Comparison of ENCODE assay signal across 18 cellular contexts in genomic region chr5:133863857-133864585, GRCh38.
"Had no signal": no experiment of that assay in that cellular context is flagged by ENCODE, and none has a peak within 500 bp of the region (broad histone marks: within the 10 kb centered on the region; RNA-seq: fewer than 3 reads in every experiment).

No MANE protein-coding gene starts in this region.

- ATAC-seq: activated CD8-positive, alpha-beta T cell treated with anti-CD3 and anti-CD28 coated beads for 36 hours; foreskin keratinocyte; right cardiac atrium; T-helper 17 cell had no signal

- H3K27ac ChIP-seq: brain microvascular endothelial cell, foreskin keratinocyte, prostate gland, thoracic aorta had no signal

- H3K27me3 Mint-ChIP-seq: activated CD8-positive, alpha-beta T cell treated with anti-CD3 and anti-CD28 coated beads for 36 hours; activated naive CD8-positive, alpha-beta T cell treated with anti-CD3 and anti-CD28 coated beads, Interleukin-2, amount 10 ng/mL, durations not matched to agents 7 days and 5 days had no signal

- H3K4me3 Mint-ChIP-seq: activated CD8-positive, alpha-beta T cell treated with anti-CD3 and anti-CD28 coated beads for 36 hours; activated naive CD8-positive, alpha-beta T cell treated with anti-CD3 and anti-CD28 coated beads, Interleukin-2, amount 10 ng/mL, durations not matched to agents 7 days and 5 days; immature natural killer cell; nephron; T-helper 17 cell had no signal

- H3K27ac Mint-ChIP-seq: activated CD8-positive, alpha-beta T cell treated with anti-CD3 and anti-CD28 coated beads for 36 hours; activated naive CD8-positive, alpha-beta T cell treated with anti-CD3 and anti-CD28 coated beads, Interleukin-2, amount 10 ng/mL, durations not matched to agents 7 days and 5 days; immature natural killer cell; nephron; T-helper 17 cell had no signal

- H3K9me3 Mint-ChIP-seq: immature natural killer cell had no signal

- H3K9me3 ChIP-seq: prostate gland, thoracic aorta had no signal

- H3K27me3 ChIP-seq: brain microvascular endothelial cell had no signal

- H3K4me3 ChIP-seq: prostate gland, thoracic aorta had no signal

- DNase-seq: activated CD4-positive, alpha-beta T cell treated with anti-CD3 and anti-CD28 coated beads for 4 hours; activated CD8-positive, alpha-beta T cell treated with anti-CD3 and anti-CD28 coated beads for 36 hours; activated gamma-delta T cell; activated naive CD8-positive, alpha-beta T cell treated with anti-CD3 and anti-CD28 coated beads, Interleukin-2, amount 10 ng/mL, durations not matched to agents 7 days and 5 days; activated T-cell treated with anti-CD3 and anti-CD28 coated beads, Interleukin-2, amount 50 U/mL, for 48 hours; anterior cingulate cortex; brain microvascular endothelial cell; cortex of kidney; effector CD4-positive, alpha-beta T cell; foreskin keratinocyte; immature natural killer cell; nucleus accumbens; right cardiac atrium; small intestine; T-helper 17 cell had no signal

- H3K36me3 ChIP-seq: brain microvascular endothelial cell, prostate gland, thoracic aorta had no signal

- H3K4me1 ChIP-seq: foreskin keratinocyte, prostate gland had no signal

- H3K36me3 Mint-ChIP-seq: immature natural killer cell had no signal
